ENCODE assay signal across 9 cellular contexts in genomic region chr1:16153999-16154673, GRCh38. TPM values are rescaled to one million over a fixed set of nuclear protein-coding genes. Genes with fewer than 3 reads are reported as not detected.
A peak's percentile ranks its signal among the peaks of the same experiment; 100 is the strongest.
DNase-seq lines count a peak whose midpoint lies in the region; ATAC-seq and TF ChIP-seq lines count a peak whose summit lies in the region.
"Had no signal": no experiment of that assay in that cellular context is flagged by ENCODE, and none has a peak within 500 bp of the region (broad histone marks: within the 10 kb centered on the region; RNA-seq: fewer than 3 reads in every experiment).

No MANE protein-coding gene starts in this region.

- peaks cover 4% of the 10 kb centered on the region for H3K27me3 Mint-ChIP-seq in activated CD4-positive, alpha-beta T cell treated with anti-CD3 and anti-CD28 coated beads for 36 hours

- no peak for TF ChIP-seq POLR2A in breast epithelium (IDR thresholded peaks at IDR 0.05)
- no peak for TF ChIP-seq POLR2A in stomach (IDR thresholded peaks at IDR 0.05)

- POLR2A ChIA-PET in activated CD4-positive, alpha-beta T cell treated with anti-CD3 and anti-CD28 coated beads for 36 hours (lab: Charles Lee), result no interaction called here

- CTCF ChIA-PET in activated CD4-positive, alpha-beta T cell treated with anti-CD3 and anti-CD28 coated beads for 36 hours (lab: Charles Lee), result interaction anchor here (0.6 to 1.3 kb wide), 5 partner anchors 9 to 83 kb away, joined by 3 to 7 read pairs (median 3); partner anchors contain the start of gene CPLANE2

- no peaks in the 10 kb centered on the region for H3K9me3 ChIP-seq in breast epithelium
- H3K9me3 ChIP-seq in liver (ENCODE audit: control insufficient read depth in 4 of 4, low read length in 3 of 4), result no peaks in the 10 kb centered on the region
- H3K9me3 ChIP-seq in stomach, result no peaks in the 10 kb centered on the region

- TF ChIP-seq EP300 in stomach (IDR thresholded peaks at IDR 0.05), result no peak

- TF ChIP-seq RAD21 in liver (IDR thresholded peaks at IDR 0.05), result no peak

- TF ChIP-seq CTCF in breast epithelium (IDR thresholded peaks at IDR 0.05) (no peak), liver (IDR thresholded peaks at IDR 0.05; ENCODE audit: low read depth, low read length, missing input control) (no peak), stomach (IDR thresholded peaks at IDR 0.05) (no peak)

- H3K4me1 ChIP-seq in breast epithelium, result peaks cover 12 to 34% of the 10 kb centered on the region in 2 donors
- H3K4me1 ChIP-seq in liver (ENCODE audit: control insufficient read depth in 4 of 4, insufficient read depth in 4 of 4, low read length in 3 of 4), result peaks cover 7 to 29% (median 18%) of the 10 kb centered on the region in 4 donors
- peaks cover 53 to 80% (median 64%) of the 10 kb centered on the region in 4 donors for H3K4me1 ChIP-seq in stomach

- no peaks in the 10 kb centered on the region for H3K36me3 Mint-ChIP-seq in activated CD4-positive, alpha-beta T cell treated with anti-CD3 and anti-CD28 coated beads for 36 hours (ENCODE audit: low read depth)

- no peak for ATAC-seq in activated CD4-positive, alpha-beta T cell treated with anti-CD3 and anti-CD28 coated beads for 36 hours
- no peak for ATAC-seq in HG02970 (IDR thresholded peaks at IDR 0.05; ENCODE audit: low FRiP score, unreplicated experiment)

- 19% methylated on average over 17 of the region's 17 CpGs for WGBS in liver
- WGBS in stomach, 5 donors, result 12 to 34% (median 18%) methylated on average over 15 to 17 of the region's 17 CpGs

- H3K9ac ChIP-seq in liver (ENCODE audit: low read depth in 1 of 2, low read length in 2 of 2), result peak overlapping the region; percentile 67 to 87

- no peaks in the 10 kb centered on the region for H3K9me3 Mint-ChIP-seq in activated CD4-positive, alpha-beta T cell treated with anti-CD3 and anti-CD28 coated beads for 36 hours (ENCODE audit: low read depth)

- peaks cover 44% of the 10 kb centered on the region for H3K4me1 Mint-ChIP-seq in activated CD4-positive, alpha-beta T cell treated with anti-CD3 and anti-CD28 coated beads for 36 hours

- H3K4me3 ChIP-seq in breast epithelium (peak overlapping the region; percentile 64 to 83 (median 82)), liver (ENCODE audit: low read depth in 1 of 3, low read length in 3 of 3) (peak overlapping the region; percentile 50 to 76 (median 73)), stomach (peak overlapping the region; percentile 56 to 80 (median 66))

- H3K36me3 ChIP-seq in breast epithelium (no peaks in the 10 kb centered on the region), liver (ENCODE audit: control insufficient read depth in 4 of 4, insufficient read depth in 3 of 4, low read depth in 1 of 4, low read length in 3 of 4) (peaks cover 0 to 12% (median 2%) of the 10 kb centered on the region in 4 donors), stomach (peaks cover 5 to 20% (median 8%) of the 10 kb centered on the region in 4 donors)

- no peaks in the 10 kb centered on the region for H3K27me3 ChIP-seq in breast epithelium
- no peaks in the 10 kb centered on the region for H3K27me3 ChIP-seq in liver (ENCODE audit: control insufficient read depth in 4 of 4, insufficient read depth in 4 of 4, low read length in 3 of 4)
- peaks cover 0 to 9% (median 0%) of the 10 kb centered on the region in 3 donors for H3K27me3 ChIP-seq in stomach

- intact Hi-C loops in activated CD4-positive, alpha-beta T cell treated with anti-CD3 and anti-CD28 coated beads for 36 hours (cut with DNase I, micrococcal nuclease), result no loop called here
- intact Hi-C loops in breast epithelium (cut with DNase I; ENCODE audit: low total_unique reads), result no loop called here
- intact Hi-C loops in stomach (cut with DNase I; ENCODE audit: low total_unique reads), result no loop called here

- peak; percentile 28 for DNase-seq in activated CD4-positive, alpha-beta T cell treated with anti-CD3 and anti-CD28 coated beads for 36 hours
- DNase-seq in activated CD4-positive, alpha-beta T cell treated with anti-CD3 and anti-CD28 coated beads for 4 hours, result no peak
- DNase-seq in breast epithelium (ENCODE audit: low spot score in 2 of 2) (no peak), stomach (no peak), RPMI8226 (no peak), NOMO-1 (lab: John Stamatoyannopoulos, UW; ENCODE audit: unreplicated experiment in 2 of 2) (no peak)

- H3K27ac Mint-ChIP-seq in activated CD4-positive, alpha-beta T cell treated with anti-CD3 and anti-CD28 coated beads for 36 hours, result no peak overlapping the region

- no peak overlapping the region for H3K4me3 Mint-ChIP-seq in activated CD4-positive, alpha-beta T cell treated with anti-CD3 and anti-CD28 coated beads for 36 hours

- H3K27ac ChIP-seq in breast epithelium (peak overlapping the region; percentile 94 to 96), liver (ENCODE audit: low read depth in 1 of 2, low read length in 2 of 2) (peak overlapping the region; percentile 89 to 91), stomach (peak overlapping the region; percentile 87 to 95 (median 92))
- H3K27ac ChIP-seq: VCaP had no signal

TF ChIP-seq in liver, 16 proteins besides CTCF, POLR2A, EP300 and RAD21:
- TF ChIP-seq RXRA (IDR thresholded peaks at IDR 0.05), result peak; percentile 32 to 61
- peak in 1 of 2 donors; percentile 11 for TF ChIP-seq HNF4A (conservative IDR thresholded peaks at IDR 0.05)
- TF ChIP-seq ATF3 (IDR thresholded peaks at IDR 0.05), result no peak
- no peak for TF ChIP-seq MAX (IDR thresholded peaks at IDR 0.05)
- TF ChIP-seq SP1 (IDR thresholded peaks at IDR 0.05), result peak; percentile 10

RNA-seq across cellular contexts. Expression of gene EPHA2, which starts 1.7 kb away (rescaled TPM):
- under 1 TPM; 0.19 to 0.21 TPM for total RNA-seq in activated CD4-positive, alpha-beta T cell treated with anti-CD3 and anti-CD28 coated beads for 36 hours
- 10 to 100 TPM in 2 of 3 donors, 1 to 10 TPM in 1; 5.8 to 18.4 (median 16.7) TPM for total RNA-seq in breast epithelium
- 10 to 100 TPM in 1 of 2 donors, 1 to 10 TPM in 1; 5.8 to 11.1 TPM for total RNA-seq in liver
- 1 to 10 TPM; 2.9 to 7.9 TPM for polyA plus RNA-seq in liver
- 100 to 1,000 TPM in 1 of 5 donors, 10 to 100 TPM in 3, 1 to 10 TPM in 1; 6.7 to 200 (median 42.7) TPM for total RNA-seq in stomach
- polyA plus RNA-seq in stomach, result 10 to 100 TPM in 2 of 3 donors, 1 to 10 TPM in 1; 4.6 to 30.4 (median 11.0) TPM

RNA-seq across cellular contexts. Expression of gene ARHGEF19, which starts 58.3 kb away (rescaled TPM):
- 1 to 10 TPM; 4.9 to 6.5 TPM for total RNA-seq in activated CD4-positive, alpha-beta T cell treated with anti-CD3 and anti-CD28 coated beads for 36 hours
- total RNA-seq in breast epithelium, result 10 to 100 TPM in 2 of 3 donors, 1 to 10 TPM in 1; 7.5 to 18.0 (median 12.9) TPM
- total RNA-seq in liver, result 1 to 10 TPM in 1 of 2 donors, under 1 TPM in 1; 0.79 to 3.0 TPM
- polyA plus RNA-seq in liver, result 1 to 10 TPM; 1.9 to 3.2 TPM
- 10 to 100 TPM in 2 of 5 donors, 1 to 10 TPM in 3; 3.5 to 17.4 (median 8.1) TPM for total RNA-seq in stomach
- polyA plus RNA-seq in stomach, result 10 to 100 TPM in 1 of 3 donors, 1 to 10 TPM in 2; 9.5 to 20.1 (median 9.5) TPM

Comparison
In these comparisons a context has a peak if more than half of its experiments do, and no peak if none do; other contexts are left out.
1. RNA of gene EPHA2, which starts 1.7 kb away (total RNA-seq): 6.7 to 200 TPM in stomach, 5.8 to 18.4 TPM in breast epithelium and 5.8 to 11.1 TPM in liver; 0.19 to 0.21 TPM in activated CD4-positive, alpha-beta T cell treated with anti-CD3 and anti-CD28 coated beads for 36 hours; every median in the first group is over 4 times any median in the second.
2. Peak in every context shown above with its lines, with median percentiles within 50 percentile points of each other: H3K27ac ChIP-seq and H3K4me3 ChIP-seq.